In the genomic region with DNA sequence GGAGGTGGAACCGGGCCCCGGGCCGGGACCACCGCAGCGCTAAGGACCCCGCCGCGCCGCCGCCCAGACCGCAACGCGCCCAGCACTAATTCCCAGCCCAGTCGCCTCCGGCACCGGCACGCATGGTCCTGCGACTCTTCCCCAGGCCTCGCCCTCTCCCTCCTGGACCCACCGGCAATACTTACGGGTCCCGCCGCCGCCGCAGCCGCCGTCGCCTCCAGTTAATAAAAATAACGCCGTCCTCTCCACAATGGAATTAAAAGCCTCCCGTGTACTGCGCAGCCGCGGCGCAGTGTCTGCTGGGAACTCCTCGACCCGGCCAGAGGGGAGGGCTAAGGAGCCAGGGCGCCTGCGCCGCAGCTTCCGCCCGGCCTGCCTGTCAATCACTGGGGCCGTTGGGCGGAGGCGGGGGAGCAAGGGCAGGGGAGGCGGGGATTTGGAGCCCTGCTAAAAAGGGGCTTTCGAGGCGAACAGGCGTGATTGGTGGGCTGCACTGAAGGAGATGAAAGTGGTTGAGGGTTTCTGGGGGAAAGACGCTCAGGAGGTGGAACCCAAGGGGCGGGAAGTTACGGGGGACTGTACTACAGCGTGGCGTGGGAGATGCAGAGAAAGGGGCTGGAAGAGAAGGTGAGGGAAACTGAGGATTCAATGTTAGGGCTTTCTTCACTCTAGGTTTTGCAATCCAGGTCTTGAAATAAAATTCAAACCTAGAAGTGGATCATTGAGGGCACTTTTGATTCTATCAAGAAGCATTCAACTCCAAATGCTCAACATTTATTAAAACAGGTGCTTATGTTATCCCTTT, we compare ENCODE assay signal across 8 cellular contexts. TPM values are rescaled to one million over a fixed set of nuclear protein-coding genes. Genes with fewer than 3 reads are reported as not detected.
A peak's percentile ranks its signal among the peaks of the same experiment; 100 is the strongest.
DNase-seq lines count a peak whose midpoint lies in the region; ATAC-seq and TF ChIP-seq lines count a peak whose summit lies in the region.

Gene ZNF281 (minus strand): TSS at position 276 of the 805 bp plus-strand sequence. CDS start 331 bp downstream, outside the sequence.

- intact Hi-C loops in mammary epithelial cell (cut with micrococcal nuclease) = loop anchor here (1.0 to 5.0 kb wide), 5 partner anchors 31 to 108 kb away; no protein-coding TSS in a partner anchor

- no peaks in the 10 kb centered on the region for H3K27me3 ChIP-seq in WERI-Rb-1 (ENCODE audit: insufficient read depth, low read depth, severe bottlenecking)
- no peaks in the 10 kb centered on the region for H3K27me3 ChIP-seq in mammary epithelial cell (ENCODE audit: insufficient read depth, low read length)
- H3K27me3 ChIP-seq in iPS-20b (ENCODE audit: insufficient read depth, low read length) = no peaks in the 10 kb centered on the region

- 0% methylated on average over 8 of the region's 54 CpGs for WGBS in mammary epithelial cell (ENCODE audit: low coverage, missing lambda C conversion rate)

- TF ChIP-seq CTCF in WERI-Rb-1 (IDR thresholded peaks at IDR 0.05; ENCODE audit: low read depth, low read length) (no peak), mammary epithelial cell (conservative IDR thresholded peaks at IDR 0.05 in 1 of 2, IDR thresholded peaks at IDR 0.05 in 1 of 2; ENCODE audit: extremely low read depth in 1 of 2, insufficient read depth in 1 of 2, low read depth in 1 of 2, low read length in 2 of 2) (no peak)

- H3K4me1 ChIP-seq in mammary epithelial cell (ENCODE audit: insufficient read depth, low read length) (peaks cover 46% of the 10 kb centered on the region), iPS-20b (ENCODE audit: insufficient read depth, low read length) (peaks cover 35% of the 10 kb centered on the region)

- H3K36me3 ChIP-seq in WERI-Rb-1 (peaks cover 47% of the 10 kb centered on the region), mammary epithelial cell (ENCODE audit: insufficient read depth, low read length) (peaks cover 8% of the 10 kb centered on the region), iPS-20b (ENCODE audit: insufficient read depth, low read depth, low read length) (peaks cover 41% of the 10 kb centered on the region)

- H3K4me3 ChIP-seq in WERI-Rb-1 (ENCODE audit: low read depth, low read length) = peak within 1 kb of the TSS; percentile 87
- H3K4me3 ChIP-seq in mammary epithelial cell (replicated peaks in 1 of 3; ENCODE audit: insufficient read depth in 1 of 3, low read depth in 2 of 3, low read length in 3 of 3) = peak within 1 kb of the TSS; percentile 91 to 98 (median 94)
- H3K4me3 ChIP-seq in iPS-20b (ENCODE audit: low read length) = peak within 1 kb of the TSS; percentile 83
- peak within 1 kb of the TSS; percentile 77 to 97 (median 90) for H3K4me3 ChIP-seq in skin epidermis

- dilution Hi-C loops in mammary epithelial cell (cut with HindIII; ENCODE audit: low sequenced_read_pairs) = no loop called here

- CTCF ChIA-PET in mammary epithelial cell (lab: Charles Lee; ENCODE audit: low non-redundant PET) = no interaction called here

- peak within 1 kb of the TSS; percentile 84 for H3K4me2 ChIP-seq in mammary epithelial cell (ENCODE audit: insufficient read depth, low read depth, low read length)

- no TSS peak for BruUV-seq in mammary epithelial cell (replicated peaks; lab: Mats Ljungman, UMichigan)

- in situ Hi-C loops in GM18951 (cut with MboI; ENCODE audit: low sequenced_read_pairs, unreplicated experiment) = no loop called here
- in situ Hi-C loops in mammary epithelial cell (cut with MboI; ENCODE audit: low sequenced_read_pairs in 2 of 2) = no loop called here

- H3K79me2 ChIP-seq in mammary epithelial cell (ENCODE audit: insufficient read depth, low read length) = peaks cover 48% of the 10 kb centered on the region

- H3K27ac ChIP-seq in WERI-Rb-1 (peak within 1 kb of the TSS; percentile 86), mammary epithelial cell (ENCODE audit: insufficient read depth, low read depth, low read length) (peak within 1 kb of the TSS; percentile 78), iPS-20b (ENCODE audit: low read length) (peak within 1 kb of the TSS; percentile 81), skin epidermis (peak within 1 kb of the TSS; percentile 55 to 96 (median 90))

- TF ChIP-seq POLR2A in GM18951 (IDR thresholded peaks at IDR 0.05; ENCODE audit: extremely low read depth, insufficient read depth, insufficient read length) = peak; percentile 83

- H3K9me3 ChIP-seq in WERI-Rb-1 (ENCODE audit: severe bottlenecking) = no peaks in the 10 kb centered on the region
- no peaks in the 10 kb centered on the region for H3K9me3 ChIP-seq in mammary epithelial cell (replicated peaks; ENCODE audit: insufficient read depth, low read length)
- no peaks in the 10 kb centered on the region for H3K9me3 ChIP-seq in iPS-20b (ENCODE audit: insufficient read depth, low read depth, low read length)

- DNase-seq in AG08396 (ENCODE audit: low spot score) = peak; percentile 98
- DNase-seq in NCI-H2227 treated with DMSO at 0.1 percent for 48 hours (lab: John Stamatoyannopoulos, UW) = peak; percentile 97
- DNase-seq in WERI-Rb-1 = peak; percentile 100
- DNase-seq in mammary epithelial cell = peak; percentile 90

- peak within 1 kb of the TSS; percentile 84 for H2AFZ ChIP-seq in mammary epithelial cell (ENCODE audit: low read depth, low read length)

- H4K20me1 ChIP-seq in mammary epithelial cell (ENCODE audit: insufficient read depth, low read length) = no peaks in the 10 kb centered on the region

- H3K9ac ChIP-seq in mammary epithelial cell (ENCODE audit: insufficient read depth, low read length) (peak within 1 kb of the TSS; percentile 85), iPS-20b (ENCODE audit: low read depth, low read length) (peak within 1 kb of the TSS; percentile 87)

- peak; percentile 96 for ATAC-seq in HG03175 (IDR thresholded peaks at IDR 0.05; ENCODE audit: unreplicated experiment)

RNA-seq across cellular contexts. Expression of gene ZNF281, which starts in this region (rescaled TPM):
- 10 to 100 TPM; 27.5 to 42.2 TPM for total RNA-seq in mammary epithelial cell
- 6.9 TPM for polyA plus RNA-seq in mammary epithelial cell
- 24.4 TPM for polyA minus RNA-seq in mammary epithelial cell

Comparison
In these comparisons a context has a peak if more than half of its experiments do, and no peak if none do; other contexts are left out.
1. Peak in every context shown above with its lines: DNase-seq, ATAC-seq, H3K4me3 ChIP-seq and H3K27ac ChIP-seq.